21 cellular contexts compared by ENCODE assay signal in the genomic region with DNA sequence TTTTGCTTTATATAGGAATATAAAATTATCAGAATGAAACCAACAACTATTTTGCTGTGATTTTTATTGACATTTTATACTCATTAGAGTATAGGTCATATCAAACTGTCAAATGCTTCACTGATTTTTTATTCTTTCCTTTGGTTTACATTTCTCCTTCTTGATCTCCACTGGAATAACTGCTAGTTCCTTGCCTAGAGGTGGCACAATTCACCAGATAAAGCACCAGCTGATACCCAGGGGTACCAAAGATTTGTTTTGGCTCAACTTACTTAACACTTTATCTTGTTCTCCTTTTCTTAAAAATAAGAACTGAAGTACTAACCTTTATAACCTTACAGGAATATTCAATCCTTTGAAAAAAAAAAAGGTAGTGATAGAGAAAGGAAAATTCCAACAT.
"Had no signal": no experiment of that assay in that cellular context is flagged by ENCODE, and none has a peak within 500 bp of the region (broad histone marks: within the 10 kb centered on the region; RNA-seq: fewer than 3 reads in every experiment).

No MANE protein-coding gene starts in this region.

- FAIRE-seq: astrocyte, islet of Langerhans had no signal

- DNase-seq: activated CD4-positive, alpha-beta T cell treated with anti-CD3 and anti-CD28 coated beads, Interleukin-2, amount 50 U/mL, for 4 hours; activated CD4-positive, CD25-positive, alpha-beta regulatory T cell treated with anti-CD3 and anti-CD28 coated beads, Interleukin-2, amount 50 U/mL, for 72 hours; activated naive CD4-positive, alpha-beta T cell treated with Interleukin-2 at 50 U/mL for 16 hours; activated T-cell treated with anti-CD3 and anti-CD28 coated beads for 4 hours; erythroblast; left colon; naive thymus-derived CD8-positive, alpha-beta T cell; posterior cingulate gyrus; stimulated activated CD4-positive, alpha-beta T cell treated with anti-CD3 and anti-CD28 coated beads, Interleukin-15, amount 100 ng/mL, for 24 hours; stimulated activated CD4-positive, alpha-beta T cell treated with anti-CD3 and anti-CD28 coated beads, Interleukin-4, amount 100 ng/mL, for 1 hour; stimulated activated naive B cell treated with anti-CD40 and anti-IgM and Interleukin-4, amounts not matched to agents 10 μg/mL and 1 μg/mL and 100 μg/mL, for 72 hours; T1000; tibial artery; uterus had no signal

- H3K9me3 ChIP-seq: gastroesophageal sphincter, neutrophil, right atrium auricular region, tibial artery, uterus had no signal

- H3K36me3 ChIP-seq: gastroesophageal sphincter, neutrophil, right atrium auricular region, tibial artery, uterus had no signal

- H3K27me3 Mint-ChIP-seq: activated T-helper 17 cell treated with anti-CD3 and anti-CD28 coated beads, Interleukin-2, amount 50 U/mL, for 72 hours; naive thymus-derived CD8-positive, alpha-beta T cell; stimulated activated naive B cell treated with anti-CD40 and anti-IgM and Interleukin-4, amounts not matched to agents 10 μg/mL and 1 μg/mL and 100 μg/mL, for 72 hours had no signal

- H3K4me1 ChIP-seq: gastroesophageal sphincter, right atrium auricular region, tibial artery, uterus had no signal

- H3K4me3 ChIP-seq: gastroesophageal sphincter, right atrium auricular region, skin epidermis, tibial artery, uterus had no signal

- ATAC-seq: activated T-helper 17 cell treated with anti-CD3 and anti-CD28 coated beads, Interleukin-2, amount 50 U/mL, for 72 hours; gastroesophageal sphincter; left colon; naive thymus-derived CD8-positive, alpha-beta T cell; stimulated activated naive B cell treated with anti-CD40 and anti-IgM and Interleukin-4, amounts not matched to agents 10 μg/mL and 1 μg/mL and 100 μg/mL, for 72 hours had no signal

- H3K27ac Mint-ChIP-seq: activated T-helper 17 cell treated with anti-CD3 and anti-CD28 coated beads, Interleukin-2, amount 50 U/mL, for 72 hours; naive thymus-derived CD8-positive, alpha-beta T cell; stimulated activated naive B cell treated with anti-CD40 and anti-IgM and Interleukin-4, amounts not matched to agents 10 μg/mL and 1 μg/mL and 100 μg/mL, for 72 hours had no signal

- H3K27ac ChIP-seq: gastroesophageal sphincter, neutrophil, right atrium auricular region, skin epidermis, tibial artery, uterus had no signal

- H3K4me3 Mint-ChIP-seq: activated T-helper 17 cell treated with anti-CD3 and anti-CD28 coated beads, Interleukin-2, amount 50 U/mL, for 72 hours; naive thymus-derived CD8-positive, alpha-beta T cell; stimulated activated naive B cell treated with anti-CD40 and anti-IgM and Interleukin-4, amounts not matched to agents 10 μg/mL and 1 μg/mL and 100 μg/mL, for 72 hours had no signal

- H3K36me3 Mint-ChIP-seq: naive thymus-derived CD8-positive, alpha-beta T cell; stimulated activated naive B cell treated with anti-CD40 and anti-IgM and Interleukin-4, amounts not matched to agents 10 μg/mL and 1 μg/mL and 100 μg/mL, for 72 hours had no signal

- H3K4me1 Mint-ChIP-seq: activated T-helper 17 cell treated with anti-CD3 and anti-CD28 coated beads, Interleukin-2, amount 50 U/mL, for 72 hours; naive thymus-derived CD8-positive, alpha-beta T cell; stimulated activated naive B cell treated with anti-CD40 and anti-IgM and Interleukin-4, amounts not matched to agents 10 μg/mL and 1 μg/mL and 100 μg/mL, for 72 hours had no signal

- H3K27me3 ChIP-seq: gastroesophageal sphincter, neutrophil, right atrium auricular region, tibial artery, uterus had no signal
